ENCODE assay signal across 9 cellular contexts in genomic region chr19:54239491-54240371, GRCh38. TPM values are rescaled to one million over a fixed set of nuclear protein-coding genes. Genes with fewer than 3 reads are reported as not detected.
DNase-seq lines count a peak whose midpoint lies in the region; ATAC-seq, FAIRE-seq and TF ChIP-seq lines count a peak whose summit lies in the region.
"Not testable (repeated sequence)": the region's sequence is repeated elsewhere in the genome, so short reads cannot be mapped to it uniquely, and the experiment has no call there.
"Had no signal": no experiment of that assay in that cellular context is flagged by ENCODE, and none has a peak within 500 bp of the region (broad histone marks: within the 10 kb centered on the region; RNA-seq: fewer than 3 reads in every experiment).

No MANE protein-coding gene starts in this region.

- H3K27me3 Mint-ChIP-seq in activated CD8-positive, alpha-beta memory T cell treated with anti-CD3 and anti-CD28 coated beads, Interleukin-2, amount 10 ng/mL, durations not matched to agents 7 days and 5 days, result peaks cover 31% of the 10 kb centered on the region

- DNase-seq in GM12892 (ENCODE audit: insufficient read length); activated CD8-positive, alpha-beta memory T cell treated with anti-CD3 and anti-CD28 coated beads, Interleukin-2, amount 10 ng/mL, durations not matched to agents 7 days and 5 days; HepG2 (ENCODE audit: low spot score); upper lobe of left lung: not testable (repeated sequence)
- peak; percentile 76 for DNase-seq in posterior vena cava (ENCODE audit: low spot score)

- not testable (repeated sequence) for H3K4me1 Mint-ChIP-seq in activated CD8-positive, alpha-beta memory T cell treated with anti-CD3 and anti-CD28 coated beads, Interleukin-2, amount 10 ng/mL, durations not matched to agents 7 days and 5 days

- in situ Hi-C loops in HepG2 (cut with HindIII; ENCODE audit: extremely low pct_ligation_motif_present, low pct_unique_long_range_greater_than_20kb), result not testable (repeated sequence)

- CTCF ChIA-PET in activated CD8-positive, alpha-beta memory T cell treated with anti-CD3 and anti-CD28 coated beads, Interleukin-2, amount 10 ng/mL, durations not matched to agents 7 days and 5 days (lab: Charles Lee); HepG2 (lab: Yijun Ruan, JAX; ENCODE audit: low intra/inter-chr PET ratio, low total read pairs): not testable (repeated sequence)

- not testable (repeated sequence) for H3K79me2 ChIP-seq in HepG2 (ENCODE audit: insufficient read depth, low read length)

- H3K36me3 ChIP-seq in HepG2 (replicated peaks in 1 of 2; ENCODE audit: control insufficient read depth in 1 of 2, insufficient read depth in 2 of 2, low read length in 2 of 2); upper lobe of left lung: not testable (repeated sequence)

- not testable (repeated sequence) for H3K27me3 ChIP-seq in HepG2 (ENCODE audit: control insufficient read depth in 1 of 2, insufficient read depth in 2 of 2, low read length in 2 of 2); upper lobe of left lung

- TF ChIP-seq CTCF in HepG2 (CRISPR knock-in tag; IDR thresholded peaks at IDR 0.05); upper lobe of left lung (IDR thresholded peaks at IDR 0.05): not testable (repeated sequence)

- H3K27ac Mint-ChIP-seq in activated CD8-positive, alpha-beta memory T cell treated with anti-CD3 and anti-CD28 coated beads, Interleukin-2, amount 10 ng/mL, durations not matched to agents 7 days and 5 days, result not testable (repeated sequence)

- intact Hi-C loops in HepG2 (cut with micrococcal nuclease; ENCODE audit: unreplicated experiment), result not testable (repeated sequence)
- intact Hi-C loops in posterior vena cava (cut with DNase I), result loop anchor here in 1 of 2 donors (5.0 kb wide), 1 partner anchor 1188 kb away; no protein-coding TSS in a partner anchor

- H3K9me3 ChIP-seq in HepG2 (ENCODE audit: low read length); upper lobe of left lung: not testable (repeated sequence)

- POLR2A ChIA-PET in HepG2 (lab: Yijun Ruan, JAX), result not testable (repeated sequence)

- not testable (repeated sequence) for TF ChIP-seq EP300 in HepG2 (IDR thresholded peaks at IDR 0.05; ENCODE audit: low read depth in 2 of 2, low read length in 2 of 2); HepG2 (CRISPR knock-in tag; IDR thresholded peaks at IDR 0.05; ENCODE audit: borderline replicate concordance); upper lobe of left lung (IDR thresholded peaks at IDR 0.05)

- WGBS in HepG2 (ENCODE audit: low lambda C conversion rate), result 13% methylated on average over 14 of the region's 21 CpGs
- WGBS in upper lobe of left lung, 2 donors, result 76 to 83% methylated on average over 1 to 10 of the region's 21 CpGs

- H3K4me2 ChIP-seq in HepG2 (ENCODE audit: low read depth, low read length), result not testable (repeated sequence)

- H3K9ac ChIP-seq in HepG2 (ENCODE audit: insufficient read depth, low read depth, low read length), result not testable (repeated sequence)

- TF ChIP-seq RAD21 in HepG2 (CRISPR knock-in tag; IDR thresholded peaks at IDR 0.05), result not testable (repeated sequence)

- TF ChIP-seq POLR2A in GM12892 (IDR thresholded peaks at IDR 0.05; ENCODE audit: low read depth, low read length); HepG2 (IDR thresholded peaks at IDR 0.05; ENCODE audit: insufficient read depth in 1 of 2, low read depth in 2 of 2, low read length in 2 of 2); upper lobe of left lung (IDR thresholded peaks at IDR 0.05): not testable (repeated sequence)

- H2AFZ ChIP-seq in HepG2 (ENCODE audit: low read length), result not testable (repeated sequence)

- H3K4me3 ChIP-seq in HepG2 (replicated peaks in 1 of 3; ENCODE audit: insufficient read depth in 1 of 3, low read depth in 2 of 3, low read length in 3 of 3); upper lobe of left lung: not testable (repeated sequence)

- not testable (repeated sequence) for H3K27ac ChIP-seq in HepG2 (ENCODE audit: extremely low read length, insufficient read depth, low read length); upper lobe of left lung

- H3K4me3 Mint-ChIP-seq in activated CD8-positive, alpha-beta memory T cell treated with anti-CD3 and anti-CD28 coated beads, Interleukin-2, amount 10 ng/mL, durations not matched to agents 7 days and 5 days, result not testable (repeated sequence)

- FAIRE-seq in GM12892 (lab: Jason Lieb, UNC), result peak; percentile 75
- FAIRE-seq in HepG2 (lab: Jason Lieb, UNC), result not testable (repeated sequence)

- not testable (repeated sequence) for H3K4me1 ChIP-seq in HepG2 (ENCODE audit: insufficient read depth, low read length); upper lobe of left lung

- not testable (repeated sequence) for H3K9me3 Mint-ChIP-seq in activated CD8-positive, alpha-beta memory T cell treated with anti-CD3 and anti-CD28 coated beads, Interleukin-2, amount 10 ng/mL, durations not matched to agents 7 days and 5 days (ENCODE audit: low read depth)

- H4K20me1 ChIP-seq in HepG2 (ENCODE audit: insufficient read depth, low read length), result not testable (repeated sequence)

- peak; percentile 16 for ATAC-seq in activated CD8-positive, alpha-beta memory T cell treated with anti-CD3 and anti-CD28 coated beads, Interleukin-2, amount 10 ng/mL, durations not matched to agents 7 days and 5 days
- ATAC-seq in esophagus mucosa, result peak; percentile 52
- peak; percentile 61 for ATAC-seq in HepG2
- peak; percentile 51 to 67 for ATAC-seq in upper lobe of left lung (ENCODE audit: low FRiP score in 2 of 2)

- BruUV-seq in HepG2 (replicated peaks; lab: Mats Ljungman, UMichigan), result not testable (repeated sequence)

- not testable (repeated sequence) for H3K36me3 Mint-ChIP-seq in activated CD8-positive, alpha-beta memory T cell treated with anti-CD3 and anti-CD28 coated beads, Interleukin-2, amount 10 ng/mL, durations not matched to agents 7 days and 5 days

RNA-seq across cellular contexts. Expression of gene LILRA6, which starts 2.9 kb away (rescaled TPM):
- polyA plus RNA-seq in GM12892 (2012; ENCODE audit: missing spikeins), result 4.2 TPM
- not detected for total RNA-seq in activated CD8-positive, alpha-beta memory T cell treated with anti-CD3 and anti-CD28 coated beads, Interleukin-2, amount 10 ng/mL, durations not matched to agents 7 days and 5 days
- not detected for total RNA-seq in esophagus mucosa
- not detected in 2 replicates for total RNA-seq in HepG2 (2016; rRNA removed; fragmentation: Illumina TruSeq; extraction: Trizol)
- total RNA-seq in HepG2 (2016; cell fraction: cytosol; rRNA removed; fragmentation: Illumina TruSeq; extraction: Trizol; ENCODE audit: low read depth), result not detected in 2 replicates
- not detected in 2 replicates for total RNA-seq in HepG2 (2016; cell fraction: insoluble cytoplasmic fraction; rRNA removed; fragmentation: Illumina TruSeq; extraction: Trizol)
- total RNA-seq in HepG2 (2016; cell fraction: membrane; rRNA removed; fragmentation: Illumina TruSeq; extraction: Trizol), result not detected in 2 replicates
- total RNA-seq in HepG2 (2016; cell fraction: nucleus; rRNA removed; fragmentation: Illumina TruSeq; extraction: Trizol), result not detected in 2 replicates
- not detected in 2 replicates for polyA plus RNA-seq in HepG2 (2011; rRNA removed)
- not detected in 2 replicates for polyA plus RNA-seq in HepG2 (2011; cell fraction: cytosol; rRNA removed)
- not detected in 2 replicates for polyA plus RNA-seq in HepG2 (2011; cell fraction: nucleus; rRNA removed)
- polyA plus RNA-seq in HepG2 (2012), result not detected in 2 replicates
- not detected in 2 replicates for polyA plus RNA-seq in HepG2 (2016; cell fraction: cytosol; fragmentation: Illumina TruSeq; extraction: Trizol; ENCODE audit: low read depth)
- not detected in 2 replicates for polyA plus RNA-seq in HepG2 (2016; cell fraction: insoluble cytoplasmic fraction; fragmentation: Illumina TruSeq; extraction: Trizol; ENCODE audit: low read depth)
- not detected in 2 replicates for polyA plus RNA-seq in HepG2 (2016; cell fraction: membrane; fragmentation: Illumina TruSeq; extraction: Trizol; ENCODE audit: low read depth)
- not detected in 2 replicates for polyA plus RNA-seq in HepG2 (2016; cell fraction: nucleus; fragmentation: Illumina TruSeq; extraction: Trizol; ENCODE audit: insufficient read depth, low read depth)
- not detected in 2 replicates for polyA minus RNA-seq in HepG2 (2011; rRNA and poly(A)+ RNA removed; ENCODE audit: low replicate concordance)
- not detected in 2 replicates for polyA minus RNA-seq in HepG2 (2011; cell fraction: cytosol; rRNA and poly(A)+ RNA removed)
- polyA minus RNA-seq in HepG2 (2011; cell fraction: nucleus; rRNA and poly(A)+ RNA removed), result not detected in 2 replicates
- 1 to 10 TPM; 8.1 to 9.6 TPM for total RNA-seq in posterior vena cava
- total RNA-seq in upper lobe of left lung, result 10 to 100 TPM in 3 of 6 donors, 1 to 10 TPM in 3; 4.0 to 38.3 (median 15.2) TPM
- total RNA-seq: A673; CD4-positive, CD25-positive, alpha-beta regulatory T cell; H7 had no signal

RNA-seq across cellular contexts. Expression of gene LILRB3, which starts 16.9 kb away (rescaled TPM):
- 7.1 TPM for polyA plus RNA-seq in GM12892 (2012; ENCODE audit: missing spikeins)
- under 1 TPM in 1 of 2 experiments, not detected in 1; 0.35 TPM for total RNA-seq in activated CD8-positive, alpha-beta memory T cell treated with anti-CD3 and anti-CD28 coated beads, Interleukin-2, amount 10 ng/mL, durations not matched to agents 7 days and 5 days
- total RNA-seq in esophagus mucosa, result 0.72 TPM
- total RNA-seq in HepG2 (2016; rRNA removed; fragmentation: Illumina TruSeq; extraction: Trizol), result not detected in 2 replicates
- total RNA-seq in HepG2 (2016; cell fraction: cytosol; rRNA removed; fragmentation: Illumina TruSeq; extraction: Trizol; ENCODE audit: low read depth), result not detected in 2 replicates
- total RNA-seq in HepG2 (2016; cell fraction: insoluble cytoplasmic fraction; rRNA removed; fragmentation: Illumina TruSeq; extraction: Trizol), result not detected in 2 replicates
- total RNA-seq in HepG2 (2016; cell fraction: membrane; rRNA removed; fragmentation: Illumina TruSeq; extraction: Trizol), result not detected in 2 replicates
- not detected in 2 replicates for total RNA-seq in HepG2 (2016; cell fraction: nucleus; rRNA removed; fragmentation: Illumina TruSeq; extraction: Trizol)
- 0.10 and 0.22 TPM in 2 replicates for polyA plus RNA-seq in HepG2 (2011; rRNA removed)
- 0.09 and 0.30 TPM in 2 replicates for polyA plus RNA-seq in HepG2 (2011; cell fraction: cytosol; rRNA removed)
- 0.24 TPM in 1 of 2 replicates, not detected in the other for polyA plus RNA-seq in HepG2 (2011; cell fraction: nucleus; rRNA removed)
- polyA plus RNA-seq in HepG2 (2012), result 0.16 and 0.24 TPM in 2 replicates
- polyA plus RNA-seq in HepG2 (2016; cell fraction: cytosol; fragmentation: Illumina TruSeq; extraction: Trizol; ENCODE audit: low read depth), result not detected in 2 replicates
- not detected in 2 replicates for polyA plus RNA-seq in HepG2 (2016; cell fraction: insoluble cytoplasmic fraction; fragmentation: Illumina TruSeq; extraction: Trizol; ENCODE audit: low read depth)
- polyA plus RNA-seq in HepG2 (2016; cell fraction: membrane; fragmentation: Illumina TruSeq; extraction: Trizol; ENCODE audit: low read depth), result not detected in 2 replicates
- polyA plus RNA-seq in HepG2 (2016; cell fraction: nucleus; fragmentation: Illumina TruSeq; extraction: Trizol; ENCODE audit: insufficient read depth, low read depth), result not detected in 2 replicates
- not detected in 2 replicates for polyA minus RNA-seq in HepG2 (2011; rRNA and poly(A)+ RNA removed; ENCODE audit: low replicate concordance)
- polyA minus RNA-seq in HepG2 (2011; cell fraction: cytosol; rRNA and poly(A)+ RNA removed), result not detected in 2 replicates
- polyA minus RNA-seq in HepG2 (2011; cell fraction: nucleus; rRNA and poly(A)+ RNA removed), result not detected in 2 replicates
- total RNA-seq in posterior vena cava, result 10 to 100 TPM; 14.6 to 25.5 TPM
- 100 to 1,000 TPM in 1 of 6 donors, 10 to 100 TPM in 5; 43.4 to 106 (median 70.7) TPM for total RNA-seq in upper lobe of left lung
- total RNA-seq: A673, H7 had no signal

RNA-seq across cellular contexts. Expression of gene LILRB5, which starts 17.3 kb away (rescaled TPM):
- 0.06 TPM for polyA plus RNA-seq in GM12892 (2012; ENCODE audit: missing spikeins)
- not detected for total RNA-seq in activated CD8-positive, alpha-beta memory T cell treated with anti-CD3 and anti-CD28 coated beads, Interleukin-2, amount 10 ng/mL, durations not matched to agents 7 days and 5 days
- total RNA-seq in esophagus mucosa, result 0.32 TPM
- not detected in 2 replicates for total RNA-seq in HepG2 (2016; rRNA removed; fragmentation: Illumina TruSeq; extraction: Trizol)
- total RNA-seq in HepG2 (2016; cell fraction: cytosol; rRNA removed; fragmentation: Illumina TruSeq; extraction: Trizol; ENCODE audit: low read depth), result not detected in 2 replicates
- total RNA-seq in HepG2 (2016; cell fraction: insoluble cytoplasmic fraction; rRNA removed; fragmentation: Illumina TruSeq; extraction: Trizol), result not detected in 2 replicates
- total RNA-seq in HepG2 (2016; cell fraction: membrane; rRNA removed; fragmentation: Illumina TruSeq; extraction: Trizol), result not detected in 2 replicates
- not detected in 2 replicates for total RNA-seq in HepG2 (2016; cell fraction: nucleus; rRNA removed; fragmentation: Illumina TruSeq; extraction: Trizol)
- not detected in 2 replicates for polyA plus RNA-seq in HepG2 (2011; rRNA removed)
- polyA plus RNA-seq in HepG2 (2011; cell fraction: cytosol; rRNA removed), result not detected in 2 replicates
- not detected in 2 replicates for polyA plus RNA-seq in HepG2 (2011; cell fraction: nucleus; rRNA removed)
- polyA plus RNA-seq in HepG2 (2012), result not detected in 2 replicates
- not detected in 2 replicates for polyA plus RNA-seq in HepG2 (2016; cell fraction: cytosol; fragmentation: Illumina TruSeq; extraction: Trizol; ENCODE audit: low read depth)
- not detected in 2 replicates for polyA plus RNA-seq in HepG2 (2016; cell fraction: insoluble cytoplasmic fraction; fragmentation: Illumina TruSeq; extraction: Trizol; ENCODE audit: low read depth)
- polyA plus RNA-seq in HepG2 (2016; cell fraction: membrane; fragmentation: Illumina TruSeq; extraction: Trizol; ENCODE audit: low read depth), result not detected in 2 replicates
- polyA plus RNA-seq in HepG2 (2016; cell fraction: nucleus; fragmentation: Illumina TruSeq; extraction: Trizol; ENCODE audit: insufficient read depth, low read depth), result not detected in 2 replicates
- polyA minus RNA-seq in HepG2 (2011; rRNA and poly(A)+ RNA removed; ENCODE audit: low replicate concordance), result not detected in 2 replicates
- polyA minus RNA-seq in HepG2 (2011; cell fraction: cytosol; rRNA and poly(A)+ RNA removed), result not detected in 2 replicates
- not detected in 2 replicates for polyA minus RNA-seq in HepG2 (2011; cell fraction: nucleus; rRNA and poly(A)+ RNA removed)
- 10 to 100 TPM; 14.9 to 22.5 TPM for total RNA-seq in posterior vena cava
- 10 to 100 TPM in 2 of 6 donors, 1 to 10 TPM in 4; 5.1 to 54.5 (median 10.0) TPM for total RNA-seq in upper lobe of left lung
- total RNA-seq: A673; CD4-positive, CD25-positive, alpha-beta regulatory T cell; H7 had no signal
- polyA plus RNA-seq: CD4-positive, CD25-positive, alpha-beta regulatory T cell had no signal

RNA-seq across cellular contexts. Expression of gene RPS9, which starts 39.1 kb away (rescaled TPM):
- 4,059 TPM for polyA plus RNA-seq in GM12892 (2012; ENCODE audit: missing spikeins)
- 1,000 to 10,000 TPM; 1,212 to 1,220 TPM for total RNA-seq in activated CD8-positive, alpha-beta memory T cell treated with anti-CD3 and anti-CD28 coated beads, Interleukin-2, amount 10 ng/mL, durations not matched to agents 7 days and 5 days
- total RNA-seq in esophagus mucosa (1,727 TPM), HepG2 (2016; rRNA removed; fragmentation: Illumina TruSeq; extraction: Trizol) (1,411 and 1,450 TPM in 2 replicates), posterior vena cava (1,000 to 10,000 TPM in 1 of 2 donors, 100 to 1,000 TPM in 1; 777 to 1,026 TPM), upper lobe of left lung (1,000 to 10,000 TPM in 5 of 6 donors, 100 to 1,000 TPM in 1; 985 to 1,704 (median 1,208) TPM)
- 1,847 and 2,095 TPM in 2 replicates for total RNA-seq in HepG2 (2016; cell fraction: cytosol; rRNA removed; fragmentation: Illumina TruSeq; extraction: Trizol; ENCODE audit: low read depth)
- 1,493 and 1,495 TPM in 2 replicates for total RNA-seq in HepG2 (2016; cell fraction: insoluble cytoplasmic fraction; rRNA removed; fragmentation: Illumina TruSeq; extraction: Trizol)
- 2,859 and 2,975 TPM in 2 replicates for total RNA-seq in HepG2 (2016; cell fraction: membrane; rRNA removed; fragmentation: Illumina TruSeq; extraction: Trizol)
- total RNA-seq in HepG2 (2016; cell fraction: nucleus; rRNA removed; fragmentation: Illumina TruSeq; extraction: Trizol), result 574 and 605 TPM in 2 replicates
- 2,903 and 3,161 TPM in 2 replicates for polyA plus RNA-seq in HepG2 (2011; rRNA removed)
- polyA plus RNA-seq in HepG2 (2011; cell fraction: cytosol; rRNA removed), result 3,446 and 4,669 TPM in 2 replicates
- 1,154 and 1,198 TPM in 2 replicates for polyA plus RNA-seq in HepG2 (2011; cell fraction: nucleus; rRNA removed)
- 2,294 and 3,529 TPM in 2 replicates for polyA plus RNA-seq in HepG2 (2012)
- 2,882 and 3,077 TPM in 2 replicates for polyA plus RNA-seq in HepG2 (2016; cell fraction: cytosol; fragmentation: Illumina TruSeq; extraction: Trizol; ENCODE audit: low read depth)
- polyA plus RNA-seq in HepG2 (2016; cell fraction: insoluble cytoplasmic fraction; fragmentation: Illumina TruSeq; extraction: Trizol; ENCODE audit: low read depth), result 1,450 and 1,632 TPM in 2 replicates
- polyA plus RNA-seq in HepG2 (2016; cell fraction: membrane; fragmentation: Illumina TruSeq; extraction: Trizol; ENCODE audit: low read depth), result 3,325 and 3,445 TPM in 2 replicates
- 1,079 and 1,215 TPM in 2 replicates for polyA plus RNA-seq in HepG2 (2016; cell fraction: nucleus; fragmentation: Illumina TruSeq; extraction: Trizol; ENCODE audit: insufficient read depth, low read depth)
- polyA minus RNA-seq in HepG2 (2011; rRNA and poly(A)+ RNA removed; ENCODE audit: low replicate concordance), result 647 and 719 TPM in 2 replicates
- 352 and 390 TPM in 2 replicates for polyA minus RNA-seq in HepG2 (2011; cell fraction: cytosol; rRNA and poly(A)+ RNA removed)
- 215 and 249 TPM in 2 replicates for polyA minus RNA-seq in HepG2 (2011; cell fraction: nucleus; rRNA and poly(A)+ RNA removed)

RNA-seq across cellular contexts. Expression of gene LILRB2, which starts 41.2 kb away (rescaled TPM):
- not detected for polyA plus RNA-seq in GM12892 (2012; ENCODE audit: missing spikeins)
- total RNA-seq in activated CD8-positive, alpha-beta memory T cell treated with anti-CD3 and anti-CD28 coated beads, Interleukin-2, amount 10 ng/mL, durations not matched to agents 7 days and 5 days, result not detected
- total RNA-seq in esophagus mucosa, result 0.84 TPM
- not detected in 2 replicates for total RNA-seq in HepG2 (2016; rRNA removed; fragmentation: Illumina TruSeq; extraction: Trizol)
- total RNA-seq in HepG2 (2016; cell fraction: cytosol; rRNA removed; fragmentation: Illumina TruSeq; extraction: Trizol; ENCODE audit: low read depth), result not detected in 2 replicates
- not detected in 2 replicates for total RNA-seq in HepG2 (2016; cell fraction: insoluble cytoplasmic fraction; rRNA removed; fragmentation: Illumina TruSeq; extraction: Trizol)
- not detected in 2 replicates for total RNA-seq in HepG2 (2016; cell fraction: membrane; rRNA removed; fragmentation: Illumina TruSeq; extraction: Trizol)
- not detected in 2 replicates for total RNA-seq in HepG2 (2016; cell fraction: nucleus; rRNA removed; fragmentation: Illumina TruSeq; extraction: Trizol)
- polyA plus RNA-seq in HepG2 (2011; rRNA removed), result not detected in 2 replicates
- not detected in 2 replicates for polyA plus RNA-seq in HepG2 (2011; cell fraction: cytosol; rRNA removed)
- polyA plus RNA-seq in HepG2 (2011; cell fraction: nucleus; rRNA removed), result not detected in 2 replicates
- not detected in 2 replicates for polyA plus RNA-seq in HepG2 (2012)
- not detected in 2 replicates for polyA plus RNA-seq in HepG2 (2016; cell fraction: cytosol; fragmentation: Illumina TruSeq; extraction: Trizol; ENCODE audit: low read depth)
- polyA plus RNA-seq in HepG2 (2016; cell fraction: insoluble cytoplasmic fraction; fragmentation: Illumina TruSeq; extraction: Trizol; ENCODE audit: low read depth), result not detected in 2 replicates
- polyA plus RNA-seq in HepG2 (2016; cell fraction: membrane; fragmentation: Illumina TruSeq; extraction: Trizol; ENCODE audit: low read depth), result not detected in 2 replicates
- polyA plus RNA-seq in HepG2 (2016; cell fraction: nucleus; fragmentation: Illumina TruSeq; extraction: Trizol; ENCODE audit: insufficient read depth, low read depth), result not detected in 2 replicates
- polyA minus RNA-seq in HepG2 (2011; rRNA and poly(A)+ RNA removed; ENCODE audit: low replicate concordance), result not detected in 2 replicates
- not detected in 2 replicates for polyA minus RNA-seq in HepG2 (2011; cell fraction: cytosol; rRNA and poly(A)+ RNA removed)
- polyA minus RNA-seq in HepG2 (2011; cell fraction: nucleus; rRNA and poly(A)+ RNA removed), result not detected in 2 replicates
- total RNA-seq in posterior vena cava, result 10 to 100 TPM in 1 of 2 donors, 1 to 10 TPM in 1; 7.3 to 12.9 TPM
- total RNA-seq in upper lobe of left lung, result 10 to 100 TPM; 11.2 to 37.0 (median 22.7) TPM
- total RNA-seq: A673; CD4-positive, CD25-positive, alpha-beta regulatory T cell; H7 had no signal
